8 cellular contexts compared by ENCODE assay signal in genomic region chr7:116672596-116673503, GRCh38. TPM values are rescaled to one million over a fixed set of nuclear protein-coding genes. Genes with fewer than 3 reads are reported as not detected.
DNase-seq lines count a peak whose midpoint lies in the region; TF ChIP-seq lines count a peak whose summit lies in the region.

No MANE protein-coding gene starts in this region.

- peaks cover 0 to 32% (median 22%) of the 10 kb centered on the region in 4 donors for H3K4me1 ChIP-seq in stomach

- H3K27ac Mint-ChIP-seq in brain = peak overlapping the region in 4 of 5 experiments; percentile 16 to 88 (median 56)

- POLR2A ChIA-PET in AG04450 (lab: Yijun Ruan, JAX) = no interaction called here

- no peaks in the 10 kb centered on the region for H3K9me3 ChIP-seq in AG04450 (ENCODE audit: control insufficient read depth, insufficient read depth, low read length)
- no peaks in the 10 kb centered on the region for H3K9me3 ChIP-seq in stomach

- CTCF ChIA-PET in AG04450 (lab: Charles Lee) = interaction anchor here (0.5 to 2.1 kb wide), 7 partner anchors 8 to 437 kb away, joined by 3 to 6 read pairs (median 5); no protein-coding TSS in a partner anchor

- TF ChIP-seq RAD21 in Ishikawa (IDR thresholded peaks at IDR 0.05; ENCODE audit: low read depth) = no peak

- H3K27ac ChIP-seq in AG04450 (ENCODE audit: low read depth, low read length) (peak overlapping the region; percentile 25), stomach (peak overlapping the region; percentile 85 to 99 (median 88))

- TF ChIP-seq EP300 in Ishikawa (IDR thresholded peaks at IDR 0.05; ENCODE audit: borderline replicate concordance) = no peak
- TF ChIP-seq EP300 in stomach (IDR thresholded peaks at IDR 0.05) = no peak

- H3K4me3 Mint-ChIP-seq in brain = peak overlapping the region; percentile 76 to 88 (median 83)

- H3K4me3 ChIP-seq in AG04450 (ENCODE audit: low read depth, low read length) (peak overlapping the region; percentile 83), kidney epithelial cell (ENCODE audit: low read depth, low read length) (peak overlapping the region; percentile 95), stomach (peak overlapping the region; percentile 53 to 65 (median 57))

- H3K9me3 Mint-ChIP-seq in brain = peaks cover 0 to 5% (median 0%) of the 10 kb centered on the region in 5 experiments

- peaks cover 29% of the 10 kb centered on the region for H3K4me1 Mint-ChIP-seq in brain

- DNase-seq in AG04450 (ENCODE audit: low read depth, low spot score) (no peak), kidney epithelial cell (ENCODE audit: low read depth) (no peak), stomach (peak; percentile 34), 8988T (no peak), NCI-H2227 treated with DMSO at 0.1 percent for 48 hours (lab: John Stamatoyannopoulos, UW) (no peak)
- DNase-seq in activated CD4-positive, CD25-positive, alpha-beta regulatory T cell treated with anti-CD3 and anti-CD28 coated beads, Interleukin-2, amount 50 U/mL, for 72 hours = no peak

- no peak for TF ChIP-seq POLR2A in stomach (IDR thresholded peaks at IDR 0.05)

- H3K27me3 ChIP-seq in AG04450 (ENCODE audit: control insufficient read depth, insufficient read depth, low read length) = no peaks in the 10 kb centered on the region
- no peaks in the 10 kb centered on the region for H3K27me3 ChIP-seq in kidney epithelial cell (ENCODE audit: control insufficient read depth, insufficient read depth, low read length)
- peaks cover 0 to 17% (median 0%) of the 10 kb centered on the region in 3 donors for H3K27me3 ChIP-seq in stomach

- peaks cover 68% of the 10 kb centered on the region for H3K27me3 Mint-ChIP-seq in brain

- TF ChIP-seq CTCF in AG04450 (IDR thresholded peaks at IDR 0.05; ENCODE audit: low read depth, low read length) (no peak), brain (conservative IDR thresholded peaks at IDR 0.05) (no peak), kidney epithelial cell (IDR thresholded peaks at IDR 0.05; ENCODE audit: insufficient read depth, low read length, poor library complexity, severe bottlenecking) (no peak), stomach (IDR thresholded peaks at IDR 0.05) (no peak)

- intact Hi-C loops in stomach (cut with DNase I; ENCODE audit: low total_unique reads) = loop anchor here (10.0 kb wide), 1 partner anchor 132 kb away; no protein-coding TSS in a partner anchor

- no peaks in the 10 kb centered on the region for H3K36me3 ChIP-seq in kidney epithelial cell (ENCODE audit: control insufficient read depth, insufficient read depth, low read length)
- no peaks in the 10 kb centered on the region for H3K36me3 ChIP-seq in stomach

- 13 to 23% (median 16%) methylated on average over 24 of the region's 24 CpGs for WGBS in stomach, 5 donors

- H3K36me3 Mint-ChIP-seq in brain = no peaks in the 10 kb centered on the region

TF ChIP-seq in Ishikawa, 13 proteins besides CTCF, POLR2A, EP300 and RAD21:
- TF ChIP-seq ZBTB7A (IDR thresholded peaks at IDR 0.05; ENCODE audit: low read depth) (peak; percentile 54; the same call in 1 of the 2 replicates), FOXM1 (IDR thresholded peaks at IDR 0.05; ENCODE audit: borderline replicate concordance, low read depth) (no peak)

RNA-seq across cellular contexts. Expression of gene MET, which starts 0.9 kb away (rescaled TPM):
- polyA plus RNA-seq in AG04450 (2011; rRNA removed) = 15.5 and 20.8 TPM in 2 replicates
- polyA minus RNA-seq in AG04450 (2011; rRNA and poly(A)+ RNA removed) = 47.3 and 60.1 TPM in 2 replicates
- 27.7 TPM for polyA plus RNA-seq in brain (ENCODE audit: insufficient read depth, low read depth, low replicate concordance)
- 158 and 161 TPM in 2 replicates for total RNA-seq in kidney epithelial cell
- total RNA-seq in stomach = 10 to 100 TPM in 3 of 5 donors, 1 to 10 TPM in 1, under 1 TPM in 1; 0.58 to 36.2 (median 14.5) TPM
- 1 to 10 TPM; 2.0 to 3.7 (median 2.9) TPM for polyA plus RNA-seq in stomach
